In the genomic region with DNA sequence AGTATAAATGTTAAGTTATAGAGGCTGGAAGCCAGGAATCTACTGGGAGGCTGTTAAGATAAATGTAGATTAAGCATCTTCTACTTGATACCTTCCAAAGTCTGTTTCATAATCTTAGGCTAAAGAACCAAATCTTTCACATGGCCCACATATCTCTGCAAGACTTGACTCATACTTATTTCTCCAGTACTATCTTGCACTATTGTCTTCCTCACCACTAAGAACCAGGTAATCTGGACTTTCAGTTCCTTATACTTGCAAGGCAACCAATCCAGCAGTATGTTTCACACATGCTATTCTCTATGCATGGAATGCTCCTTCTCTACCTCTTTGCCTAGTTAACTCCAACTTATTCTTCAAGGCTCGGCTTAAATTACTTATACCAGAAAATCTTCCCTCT, we compare ENCODE assay signal across 17 cellular contexts.
DNase-seq lines count a peak whose midpoint lies in the region; ATAC-seq lines count a peak whose summit lies in the region.
"Had no signal": no experiment of that assay in that cellular context is flagged by ENCODE, and none has a peak within 500 bp of the region (broad histone marks: within the 10 kb centered on the region; RNA-seq: fewer than 3 reads in every experiment).

No MANE protein-coding gene starts in this region.

- H3K27me3 ChIP-seq in ACC112 (ENCODE audit: insufficient read depth, low read length) = no peaks in the 10 kb centered on the region

- no peak overlapping the region for H3K4me3 Mint-ChIP-seq in activated T-helper 17 cell treated with anti-CD3 and anti-CD28 coated beads, Interleukin-2, amount 50 U/mL, for 72 hours
- H3K4me3 Mint-ChIP-seq: endodermal cell had no signal

- DNase-seq in epidermal melanocyte (ENCODE audit: insufficient read length, low spot score) = no peak
- DNase-seq in HK-2 (ENCODE audit: unreplicated experiment) = no peak
- DNase-seq in activated naive CD4-positive, alpha-beta T cell treated with Interleukin-2 at 50 U/mL for 16 hours = no peak
- no peak for DNase-seq in SHP77 (lab: John Stamatoyannopoulos, UW)
- DNase-seq: aorta; endodermal cell; midbrain; NCI-H1436 treated with DMSO at 0.1 percent for 48 hours; NK-92 treated with Interleukin-12 subunit alpha and Interleukin-12 subunit beta, amount 100 ng/mL, for 24 hours; psoas muscle; stimulated activated CD4-positive, alpha-beta T cell treated with anti-CD3 and anti-CD28 coated beads, Interleukin-4, amount 100 ng/mL, for 1 hour; T-helper 9 cell had no signal

- peaks cover 29% of the 10 kb centered on the region for H3K36me3 Mint-ChIP-seq in activated T-helper 17 cell treated with anti-CD3 and anti-CD28 coated beads, Interleukin-2, amount 50 U/mL, for 72 hours (ENCODE audit: low read depth)

- no peaks in the 10 kb centered on the region for H3K27me3 Mint-ChIP-seq in activated T-helper 17 cell treated with anti-CD3 and anti-CD28 coated beads, Interleukin-2, amount 50 U/mL, for 72 hours

- H2AFZ ChIP-seq in ACC112 (ENCODE audit: low read length, unreplicated experiment) = no peak overlapping the region

- peaks cover 16% of the 10 kb centered on the region for H3K36me3 ChIP-seq in ACC112 (ENCODE audit: insufficient read depth, low read length)

- no peak overlapping the region for H3K27ac Mint-ChIP-seq in activated T-helper 17 cell treated with anti-CD3 and anti-CD28 coated beads, Interleukin-2, amount 50 U/mL, for 72 hours
- H3K27ac Mint-ChIP-seq: endodermal cell had no signal

- H3K4me3 ChIP-seq in ACC112 (ENCODE audit: low read depth, low read length) = no peak overlapping the region
- H3K4me3 ChIP-seq: A549, psoas muscle had no signal

- H3K4me1 ChIP-seq in ACC112 (ENCODE audit: control insufficient read depth, insufficient read depth, low read length, unreplicated experiment) = peaks cover 65% of the 10 kb centered on the region

- H3K4me1 Mint-ChIP-seq in activated T-helper 17 cell treated with anti-CD3 and anti-CD28 coated beads, Interleukin-2, amount 50 U/mL, for 72 hours = peaks cover 33% of the 10 kb centered on the region

- peaks cover 4% of the 10 kb centered on the region for H3K9me3 Mint-ChIP-seq in activated T-helper 17 cell treated with anti-CD3 and anti-CD28 coated beads, Interleukin-2, amount 50 U/mL, for 72 hours

- peak overlapping the region; percentile 77 for H3K27ac ChIP-seq in ACC112 (ENCODE audit: low read depth, low read length)
- H3K27ac ChIP-seq: psoas muscle had no signal

- peak; percentile 41 for ATAC-seq in GM21423 (IDR thresholded peaks at IDR 0.05; ENCODE audit: unreplicated experiment)
- peak; percentile 59 for ATAC-seq in HG03457 (IDR thresholded peaks at IDR 0.05; ENCODE audit: unreplicated experiment)
- ATAC-seq in activated T-helper 17 cell treated with anti-CD3 and anti-CD28 coated beads, Interleukin-2, amount 50 U/mL, for 72 hours (replicated peaks) = peak; percentile 50
- ATAC-seq: A549, psoas muscle had no signal

- peaks cover 55% of the 10 kb centered on the region for H3K79me2 ChIP-seq in ACC112 (ENCODE audit: control insufficient read depth, insufficient read depth, low read length, unreplicated experiment)
